Comparison of ENCODE assay signal across 10 cellular contexts in the genomic region with DNA sequence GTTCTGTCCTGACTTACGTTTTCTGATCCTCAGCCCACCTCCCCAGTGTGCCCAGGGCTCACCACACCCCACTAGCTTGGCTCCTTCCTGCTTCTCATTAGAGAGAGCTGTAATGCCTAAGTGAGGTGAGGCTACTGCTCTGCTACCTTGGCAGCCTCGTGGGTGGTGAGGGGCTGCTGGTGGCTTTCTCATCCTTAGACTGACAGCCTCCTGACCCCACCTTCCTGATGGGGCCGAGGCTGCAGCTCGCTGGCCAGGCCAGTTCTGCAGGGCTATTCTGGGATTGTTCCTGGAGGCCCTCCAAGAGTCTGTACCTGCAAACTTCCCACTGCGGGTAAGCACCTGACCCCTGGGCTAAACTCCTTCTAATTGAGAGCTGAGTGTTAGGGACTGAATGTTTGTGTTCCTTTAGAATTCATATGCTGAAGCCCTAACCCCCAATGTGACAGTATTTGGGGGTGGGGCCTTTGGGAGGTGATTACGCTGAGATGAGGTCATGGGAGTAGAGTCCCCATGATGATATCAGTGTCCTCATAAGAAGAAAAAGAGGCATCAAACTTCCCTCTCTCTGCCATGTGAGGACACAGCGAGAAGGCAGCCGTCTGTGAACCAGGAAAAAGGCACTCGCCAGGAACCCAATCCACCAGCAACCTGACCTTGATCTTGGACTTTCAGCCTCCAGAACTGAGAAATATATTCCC. TPM values are rescaled to one million over a fixed set of nuclear protein-coding genes. Genes with fewer than 3 reads are reported as not detected.
A peak's percentile ranks its signal among the peaks of the same experiment; 100 is the strongest.
DNase-seq lines count a peak whose midpoint lies in the region; ATAC-seq, FAIRE-seq and TF ChIP-seq lines count a peak whose summit lies in the region.
"Had no signal": no experiment of that assay in that cellular context is flagged by ENCODE, and none has a peak within 500 bp of the region (broad histone marks: within the 10 kb centered on the region; RNA-seq: fewer than 3 reads in every experiment).

No MANE protein-coding gene starts in this region.

- H3K4me3 Mint-ChIP-seq in CD4-positive, alpha-beta T cell = no peak overlapping the region

- H3K4me2 ChIP-seq in HepG2 (ENCODE audit: low read depth, low read length) = peak overlapping the region; percentile 52

- H3K9me3 Mint-ChIP-seq in CD4-positive, alpha-beta T cell = no peaks in the 10 kb centered on the region

- no peak for FAIRE-seq in HepG2 (lab: Jason Lieb, UNC)
- FAIRE-seq: TTC549 had no signal

- H3K27ac Mint-ChIP-seq in CD4-positive, alpha-beta T cell = peak overlapping the region; percentile 81

- peaks cover 24% of the 10 kb centered on the region; the same call in 1 of the 2 replicates for H4K20me1 ChIP-seq in HepG2 (ENCODE audit: insufficient read depth, low read length)

- no peak overlapping the region for H2AFZ ChIP-seq in HepG2 (ENCODE audit: low read length)

- no peaks in the 10 kb centered on the region for H3K27me3 ChIP-seq in CD4-positive, alpha-beta T cell (ENCODE audit: control insufficient read depth, insufficient read depth, low read length)
- H3K27me3 ChIP-seq in HepG2 (ENCODE audit: control insufficient read depth in 1 of 2, insufficient read depth in 2 of 2, low read length in 2 of 2) (no peaks in the 10 kb centered on the region), MG63 (no peaks in the 10 kb centered on the region)

- no peaks in the 10 kb centered on the region for H3K36me3 ChIP-seq in HepG2 (replicated peaks in 1 of 2; ENCODE audit: control insufficient read depth in 1 of 2, insufficient read depth in 2 of 2, low read length in 2 of 2)
- H3K36me3 ChIP-seq in MG63 = no peaks in the 10 kb centered on the region

- no peak for TF ChIP-seq CTCF in CD4-positive, alpha-beta T cell (IDR thresholded peaks at IDR 0.05)
- no peak for TF ChIP-seq CTCF in HepG2 (CRISPR knock-in tag; IDR thresholded peaks at IDR 0.05)

- no peaks in the 10 kb centered on the region for H3K79me2 ChIP-seq in HepG2 (ENCODE audit: insufficient read depth, low read length)

- H3K27me3 Mint-ChIP-seq in CD4-positive, alpha-beta T cell = no peaks in the 10 kb centered on the region

- no peaks in the 10 kb centered on the region for H3K9me3 ChIP-seq in CD4-positive, alpha-beta T cell (ENCODE audit: control insufficient read depth, low read length)
- H3K9me3 ChIP-seq in HepG2 (ENCODE audit: low read length) (no peaks in the 10 kb centered on the region), MG63 (no peaks in the 10 kb centered on the region)

- intact Hi-C loops in CD4-positive, alpha-beta T cell (cut with DNase I, micrococcal nuclease) = no loop called here
- intact Hi-C loops in HepG2 (cut with micrococcal nuclease; ENCODE audit: unreplicated experiment) = no loop called here

- in situ Hi-C loops in HepG2 (cut with HindIII; ENCODE audit: extremely low pct_ligation_motif_present, low pct_unique_long_range_greater_than_20kb) (no loop called here), KBM-7 (cut with MboI; ENCODE audit: low pct_unique_long_range_greater_than_20kb, low sequenced_read_pairs) (no loop called here)

- peaks cover 35% of the 10 kb centered on the region for H3K4me1 ChIP-seq in HepG2 (ENCODE audit: insufficient read depth, low read length)

- peak; percentile 54 for ATAC-seq in CD4-positive, alpha-beta T cell (ENCODE audit: poor library complexity)
- ATAC-seq in GM19467 (IDR thresholded peaks at IDR 0.05; ENCODE audit: unreplicated experiment) (peak; percentile 5), HepG2 (no peak)

- H3K4me3 ChIP-seq in HepG2 (replicated peaks in 1 of 3; ENCODE audit: insufficient read depth in 1 of 3, low read depth in 2 of 3, low read length in 3 of 3) = no peak overlapping the region
- H3K4me3 ChIP-seq in MG63 = no peak overlapping the region

- no TSS peak for BruUV-seq in HepG2 (replicated peaks; lab: Mats Ljungman, UMichigan)

- WGBS in HepG2 (ENCODE audit: low lambda C conversion rate) = 87% methylated on average over 5 of the region's 9 CpGs

- CTCF ChIA-PET in CD4-positive, alpha-beta T cell (lab: Charles Lee) = no interaction called here
- CTCF ChIA-PET in HepG2 (lab: Yijun Ruan, JAX; ENCODE audit: low intra/inter-chr PET ratio, low total read pairs) = no interaction called here

- no peak overlapping the region for H3K27ac ChIP-seq in CD4-positive, alpha-beta T cell (ENCODE audit: low read depth, low read length)
- H3K27ac ChIP-seq in HepG2 (ENCODE audit: extremely low read length, insufficient read depth, low read length) = no peak overlapping the region

- TF ChIP-seq RAD21 in HepG2 (CRISPR knock-in tag; IDR thresholded peaks at IDR 0.05) = no peak

- POLR2A ChIA-PET in CD4-positive, alpha-beta T cell (lab: Charles Lee) = no interaction called here
- POLR2A ChIA-PET in HepG2 (lab: Yijun Ruan, JAX) = no interaction called here

- TF ChIP-seq POLR2A in HepG2 (IDR thresholded peaks at IDR 0.05; ENCODE audit: insufficient read depth in 1 of 2, low read depth in 2 of 2, low read length in 2 of 2) = no peak

- no peak overlapping the region for H3K9ac ChIP-seq in HepG2 (ENCODE audit: insufficient read depth, low read depth, low read length)

- TF ChIP-seq EP300 in HepG2 (IDR thresholded peaks at IDR 0.05; ENCODE audit: low read depth in 2 of 2, low read length in 2 of 2) = no peak
- no peak for TF ChIP-seq EP300 in HepG2 (CRISPR knock-in tag; IDR thresholded peaks at IDR 0.05; ENCODE audit: borderline replicate concordance)

- no peaks in the 10 kb centered on the region for H3K36me3 Mint-ChIP-seq in CD4-positive, alpha-beta T cell (ENCODE audit: low read depth)

- peaks cover 12% of the 10 kb centered on the region for H3K4me1 Mint-ChIP-seq in CD4-positive, alpha-beta T cell (ENCODE audit: low read depth)

- DNase-seq in CD4-positive, alpha-beta T cell = no peak
- DNase-seq in NCI-H69 (lab: John Stamatoyannopoulos, UW) = peak; percentile 77
- DNase-seq in HepG2 (ENCODE audit: low spot score) = no peak
- no peak for DNase-seq in MG63
- no peak for DNase-seq in KBM-7
- DNase-seq in COR-L47 (lab: John Stamatoyannopoulos, UW) = no peak
- DNase-seq in NCI-H1417 treated with DMSO at 0.1 percent for 48 hours (lab: John Stamatoyannopoulos, UW) = no peak
- DNase-seq: NCI-H1436 had no signal

TF ChIP-seq in HepG2, 621 proteins besides CTCF, POLR2A, EP300 and RAD21 (continues in another document):
- TF ChIP-seq, protein P1, sequence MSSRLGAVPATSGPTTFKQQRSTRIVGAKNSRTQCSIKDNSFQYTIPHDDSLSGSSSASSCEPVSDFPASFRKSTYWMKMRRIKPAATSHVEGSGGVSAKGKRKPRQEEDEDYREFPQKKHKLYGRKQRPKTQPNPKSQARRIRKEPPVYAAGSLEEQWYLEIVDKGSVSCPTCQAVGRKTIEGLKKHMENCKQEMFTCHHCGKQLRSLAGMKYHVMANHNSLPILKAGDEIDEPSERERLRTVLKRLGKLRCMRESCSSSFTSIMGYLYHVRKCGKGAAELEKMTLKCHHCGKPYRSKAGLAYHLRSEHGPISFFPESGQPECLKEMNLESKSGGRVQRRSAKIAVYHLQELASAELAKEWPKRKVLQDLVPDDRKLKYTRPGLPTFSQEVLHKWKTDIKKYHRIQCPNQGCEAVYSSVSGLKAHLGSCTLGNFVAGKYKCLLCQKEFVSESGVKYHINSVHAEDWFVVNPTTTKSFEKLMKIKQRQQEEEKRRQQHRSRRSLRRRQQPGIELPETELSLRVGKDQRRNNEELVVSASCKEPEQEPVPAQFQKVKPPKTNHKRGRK (CRISPR knock-in tag; IDR thresholded peaks at IDR 0.05) = no peak
- TF ChIP-seq, protein P2, sequence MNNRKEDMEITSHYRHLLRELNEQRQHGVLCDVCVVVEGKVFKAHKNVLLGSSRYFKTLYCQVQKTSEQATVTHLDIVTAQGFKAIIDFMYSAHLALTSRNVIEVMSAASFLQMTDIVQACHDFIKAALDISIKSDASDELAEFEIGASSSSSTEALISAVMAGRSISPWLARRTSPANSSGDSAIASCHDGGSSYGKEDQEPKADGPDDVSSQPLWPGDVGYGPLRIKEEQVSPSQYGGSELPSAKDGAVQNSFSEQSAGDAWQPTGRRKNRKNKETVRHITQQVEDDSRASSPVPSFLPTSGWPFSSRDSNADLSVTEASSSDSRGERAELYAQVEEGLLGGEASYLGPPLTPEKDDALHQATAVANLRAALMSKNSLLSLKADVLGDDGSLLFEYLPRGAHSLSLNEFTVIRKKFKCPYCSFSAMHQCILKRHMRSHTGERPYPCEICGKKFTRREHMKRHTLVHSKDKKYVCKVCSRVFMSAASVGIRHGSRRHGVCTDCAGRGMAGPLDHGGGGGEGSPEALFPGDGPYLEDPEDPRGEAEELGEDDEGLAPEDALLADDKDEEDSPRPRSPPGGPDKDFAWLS (CRISPR knock-in tag; IDR thresholded peaks at IDR 0.05; ENCODE audit: borderline replicate concordance) = no peak
- no peak for TF ChIP-seq TARDBP (CRISPR knock-in tag; IDR thresholded peaks at IDR 0.05)

RNA-seq across cellular contexts. Expression of a gene that starts 38.1 kb away (rescaled TPM):
- 100 to 1,000 TPM; 102 to 108 TPM for total RNA-seq in CD4-positive, alpha-beta T cell
- 17.4 and 24.2 TPM in 2 replicates for total RNA-seq in HepG2 (2016; rRNA removed; fragmentation: Illumina TruSeq; extraction: Trizol)
- 12.3 and 12.9 TPM in 2 replicates for total RNA-seq in HepG2 (2016; cell fraction: cytosol; rRNA removed; fragmentation: Illumina TruSeq; extraction: Trizol; ENCODE audit: low read depth)
- 17.6 and 20.3 TPM in 2 replicates for total RNA-seq in HepG2 (2016; cell fraction: insoluble cytoplasmic fraction; rRNA removed; fragmentation: Illumina TruSeq; extraction: Trizol)
- total RNA-seq in HepG2 (2016; cell fraction: membrane; rRNA removed; fragmentation: Illumina TruSeq; extraction: Trizol) = 25.6 and 28.9 TPM in 2 replicates
- 26.8 and 29.4 TPM in 2 replicates for total RNA-seq in HepG2 (2016; cell fraction: nucleus; rRNA removed; fragmentation: Illumina TruSeq; extraction: Trizol)
- 20.2 and 24.5 TPM in 2 replicates for polyA plus RNA-seq in HepG2 (2011; rRNA removed)
- polyA plus RNA-seq in HepG2 (2011; cell fraction: cytosol; rRNA removed) = 11.4 and 12.7 TPM in 2 replicates
- 77.1 and 100 TPM in 2 replicates for polyA plus RNA-seq in HepG2 (2011; cell fraction: nucleus; rRNA removed)
- 40.4 and 47.7 TPM in 2 replicates for polyA plus RNA-seq in HepG2 (2012)
- 3.1 and 3.4 TPM in 2 replicates for polyA plus RNA-seq in HepG2 (2016; cell fraction: cytosol; fragmentation: Illumina TruSeq; extraction: Trizol; ENCODE audit: low read depth)
- polyA plus RNA-seq in HepG2 (2016; cell fraction: insoluble cytoplasmic fraction; fragmentation: Illumina TruSeq; extraction: Trizol; ENCODE audit: low read depth) = 23.2 and 33.8 TPM in 2 replicates
- 13.5 and 17.5 TPM in 2 replicates for polyA plus RNA-seq in HepG2 (2016; cell fraction: membrane; fragmentation: Illumina TruSeq; extraction: Trizol; ENCODE audit: low read depth)
- 57.5 and 60.4 TPM in 2 replicates for polyA plus RNA-seq in HepG2 (2016; cell fraction: nucleus; fragmentation: Illumina TruSeq; extraction: Trizol; ENCODE audit: insufficient read depth, low read depth)
- polyA minus RNA-seq in HepG2 (2011; rRNA and poly(A)+ RNA removed; ENCODE audit: low replicate concordance) = 6.5 and 33.0 TPM in 2 replicates
- polyA minus RNA-seq in HepG2 (2011; cell fraction: cytosol; rRNA and poly(A)+ RNA removed) = 25.6 and 30.7 TPM in 2 replicates
- polyA minus RNA-seq in HepG2 (2011; cell fraction: nucleus; rRNA and poly(A)+ RNA removed) = 49.3 and 52.3 TPM in 2 replicates
- 4.9 and 8.3 TPM in 2 replicates for total RNA-seq in MG63 (2014; rRNA removed; shearing (Covaris generic); ENCODE audit: low replicate concordance)
